In genomic region chr22:17910561-17911311, GRCh38 we compare ENCODE assay signal across 9 cellular contexts.
A peak's percentile ranks its signal among the peaks of the same experiment; 100 is the strongest.
DNase-seq lines count a peak whose midpoint lies in the region; TF ChIP-seq lines count a peak whose summit lies in the region.
"Had no signal": no experiment of that assay in that cellular context is flagged by ENCODE, and none has a peak within 500 bp of the region (broad histone marks: within the 10 kb centered on the region; RNA-seq: fewer than 3 reads in every experiment).

No MANE protein-coding gene starts in this region.

- peak overlapping the region; percentile 77 for H4K8ac ChIP-seq in mesenchymal stem cell (ENCODE audit: low read length)

- DNase-seq in BE2C (peak; percentile 66), NCI-H524 (lab: John Stamatoyannopoulos, UW) (peak; percentile 61 to 87), endodermal cell (peak; percentile 87), mesenchymal stem cell (peak; percentile 95), tibial nerve (ENCODE audit: low spot score in 2 of 2) (peak in 1 of 2 donors; percentile 28), HuH-7 (ENCODE audit: low spot score) (no peak), DMS79 (lab: John Stamatoyannopoulos, UW) (no peak)
- DNase-seq in stimulated activated CD4-positive, alpha-beta T cell treated with anti-CD3 and anti-CD28 coated beads, Interleukin-12 subunit alpha, Interleukin-12 subunit beta, amount 100 ng/mL, for 4 hours: no peak
- DNase-seq: activated naive CD8-positive, alpha-beta T cell treated with anti-CD3 and anti-CD28 coated beads, Interleukin-2, amount 10 ng/mL, durations not matched to agents 7 days and 5 days had no signal

- H3K4ac ChIP-seq in mesenchymal stem cell (ENCODE audit: low read depth in 1 of 2, low read length in 2 of 2): peak overlapping the region; percentile 70 to 85

- peaks cover 24% of the 10 kb centered on the region for H3K4me1 Mint-ChIP-seq in endodermal cell

- H3K36me3 ChIP-seq in BE2C (peaks cover 9% of the 10 kb centered on the region), endodermal cell (ENCODE audit: control insufficient read depth, insufficient read depth, low read length) (peaks cover 9% of the 10 kb centered on the region), mesenchymal stem cell (ENCODE audit: control insufficient read depth in 1 of 2, insufficient read depth in 2 of 2, low read depth in 1 of 2, low read length in 2 of 2) (peaks cover 8 to 27% of the 10 kb centered on the region in 2 experiments), tibial nerve (peaks cover 0 to 8% (median 0%) of the 10 kb centered on the region in 3 donors)

- peak overlapping the region; percentile 58 for H3K4me2 ChIP-seq in mesenchymal stem cell (ENCODE audit: low read length, poor library complexity, severe bottlenecking)

- no peak overlapping the region for H2BK5ac ChIP-seq in mesenchymal stem cell (ENCODE audit: low read depth, low read length, poor library complexity, severe bottlenecking)

- H3K36me3 Mint-ChIP-seq in endodermal cell (ENCODE audit: low read depth): peaks cover 7% of the 10 kb centered on the region

- H3K79me1 ChIP-seq in mesenchymal stem cell (replicated peaks; ENCODE audit: low read length, poor library complexity, severe bottlenecking): peaks cover 7% of the 10 kb centered on the region

- TF ChIP-seq CTCF in BE2C (IDR thresholded peaks at IDR 0.05; ENCODE audit: low read depth, low read length) (peak; percentile 67), endodermal cell (conservative IDR thresholded peaks at IDR 0.05) (peak; percentile 56), tibial nerve (IDR thresholded peaks at IDR 0.05) (peak in 4 of 5 experiments; percentile 10 to 48 (median 26))

- no peak overlapping the region for H2BK15ac ChIP-seq in mesenchymal stem cell (ENCODE audit: low read depth, poor library complexity, severe bottlenecking)

- H3K9ac ChIP-seq in endodermal cell (ENCODE audit: extremely low read depth, low read length, poor library complexity, severe bottlenecking) (no peak overlapping the region), mesenchymal stem cell (ENCODE audit: low read length) (peak overlapping the region; percentile 84)

- TF ChIP-seq POLR2A in tibial nerve (IDR thresholded peaks at IDR 0.05): no peak

- peak overlapping the region; percentile 12 for H3K27ac Mint-ChIP-seq in endodermal cell
- H3K27ac Mint-ChIP-seq: activated naive CD8-positive, alpha-beta T cell treated with anti-CD3 and anti-CD28 coated beads, Interleukin-2, amount 10 ng/mL, durations not matched to agents 7 days and 5 days had no signal

- H3K23ac ChIP-seq in mesenchymal stem cell (ENCODE audit: low read length in 2 of 2): no peak overlapping the region

- H3K4me3 Mint-ChIP-seq in endodermal cell: no peak overlapping the region
- H3K4me3 Mint-ChIP-seq: activated naive CD8-positive, alpha-beta T cell treated with anti-CD3 and anti-CD28 coated beads, Interleukin-2, amount 10 ng/mL, durations not matched to agents 7 days and 5 days had no signal

- 62 to 65% methylated on average over 10 to 12 of the region's 12 CpGs for WGBS in endodermal cell (ENCODE audit: insufficient coverage in 1 of 2, insufficient read length in 1 of 2), 2 experiments
- 17% methylated on average over 12 of the region's 12 CpGs for WGBS in mesenchymal stem cell
- WGBS in tibial nerve, 2 donors: 11 to 20% methylated on average over 11 to 12 of the region's 12 CpGs

- H3K27me3 Mint-ChIP-seq in endodermal cell (ENCODE audit: insufficient read depth): no peaks in the 10 kb centered on the region
- H3K27me3 Mint-ChIP-seq: activated naive CD8-positive, alpha-beta T cell treated with anti-CD3 and anti-CD28 coated beads, Interleukin-2, amount 10 ng/mL, durations not matched to agents 7 days and 5 days had no signal

- H3K14ac ChIP-seq in mesenchymal stem cell (ENCODE audit: low read length in 2 of 2): peak overlapping the region in 1 of 2 experiments; percentile 41

- TF ChIP-seq EP300 in tibial nerve (IDR thresholded peaks at IDR 0.05): peak in 1 of 2 donors; percentile 76

- H3K9me3 ChIP-seq in BE2C: no peaks in the 10 kb centered on the region
- H3K9me3 ChIP-seq in endodermal cell (ENCODE audit: control insufficient read depth, low read length): no peaks in the 10 kb centered on the region
- no peaks in the 10 kb centered on the region for H3K9me3 ChIP-seq in mesenchymal stem cell (ENCODE audit: control insufficient read depth, low read length)
- H3K9me3 ChIP-seq in tibial nerve: no peaks in the 10 kb centered on the region

- H4K91ac ChIP-seq in mesenchymal stem cell (ENCODE audit: low read length): peak overlapping the region; percentile 11

- no peaks in the 10 kb centered on the region for H3K9me3 Mint-ChIP-seq in endodermal cell
- H3K9me3 Mint-ChIP-seq: activated naive CD8-positive, alpha-beta T cell treated with anti-CD3 and anti-CD28 coated beads, Interleukin-2, amount 10 ng/mL, durations not matched to agents 7 days and 5 days had no signal

- peak overlapping the region; percentile 55 for H2AFZ ChIP-seq in mesenchymal stem cell (ENCODE audit: low read depth, low read length)

- peak overlapping the region in 1 of 2 experiments; percentile 19 for H2BK12ac ChIP-seq in mesenchymal stem cell (ENCODE audit: low read length in 2 of 2)

- peaks cover 9% of the 10 kb centered on the region for H3K4me1 ChIP-seq in BE2C
- peaks cover 11% of the 10 kb centered on the region for H3K4me1 ChIP-seq in endodermal cell (ENCODE audit: control insufficient read depth, insufficient read depth, low read length)
- peaks cover 36% of the 10 kb centered on the region for H3K4me1 ChIP-seq in mesenchymal stem cell (ENCODE audit: control insufficient read depth, insufficient read depth, low read depth, low read length)
- H3K4me1 ChIP-seq in tibial nerve: peaks cover 0 to 67% (median 21%) of the 10 kb centered on the region in 4 donors

- H3K4me3 ChIP-seq in BE2C (ENCODE audit: low read depth, low read length) (no peak overlapping the region), endodermal cell (ENCODE audit: low read length) (no peak overlapping the region), mesenchymal stem cell (ENCODE audit: insufficient read depth in 1 of 2, low read depth in 1 of 2, low read length in 2 of 2) (peak overlapping the region in 1 of 2 experiments; percentile 61), tibial nerve (no peak overlapping the region)

- H3K27me3 ChIP-seq in BE2C (no peaks in the 10 kb centered on the region), endodermal cell (ENCODE audit: control insufficient read depth, insufficient read depth, low read length, poor library complexity, severe bottlenecking) (no peaks in the 10 kb centered on the region), mesenchymal stem cell (ENCODE audit: control insufficient read depth in 1 of 2, insufficient read depth in 1 of 2, low read length in 2 of 2) (no peaks in the 10 kb centered on the region), tibial nerve (no peaks in the 10 kb centered on the region)

- peak overlapping the region; percentile 21 for H2BK120ac ChIP-seq in mesenchymal stem cell (ENCODE audit: low read depth, low read length)

- H3K18ac ChIP-seq in mesenchymal stem cell (ENCODE audit: low read depth in 1 of 2, low read length in 2 of 2): peak overlapping the region; percentile 67 to 78

- H3K27ac ChIP-seq in endodermal cell (ENCODE audit: low read depth, low read length) (peak overlapping the region; percentile 45), mesenchymal stem cell (ENCODE audit: low read length, poor library complexity, severe bottlenecking) (peak overlapping the region; percentile 90), tibial nerve (peak overlapping the region; percentile 34 to 79 (median 56))

- H2AK5ac ChIP-seq in mesenchymal stem cell (ENCODE audit: low read length, severe bottlenecking): no peak overlapping the region

Comparison
In these comparisons a context has a peak if more than half of its experiments do, and no peak if none do; other contexts are left out.
1. DNase-seq: peak in BE2C (single experiment), NCI-H524 (2 of 2), endodermal cell (single experiment) and mesenchymal stem cell (single experiment); none in HuH-7 (single experiment), stimulated activated CD4-positive, alpha-beta T cell treated with anti-CD3 and anti-CD28 coated beads, Interleukin-12 subunit alpha, Interleukin-12 subunit beta, amount 100 ng/mL, for 4 hours (single experiment) and DMS79 (single experiment).
2. Peak in every context shown above with its lines, with median percentiles within 50 percentile points of each other: CTCF ChIP-seq and H3K27ac ChIP-seq.